2 cellular contexts compared by ENCODE assay signal in genomic region chr11:133968300-133968699, GRCh38.
TF ChIP-seq lines count a peak whose summit lies in the region.

No MANE protein-coding gene starts in this region.

TF ChIP-seq in HEK293, 187 proteins besides CTCF, POLR2A, EP300 and RAD21:
- TF ChIP-seq, protein P1, sequence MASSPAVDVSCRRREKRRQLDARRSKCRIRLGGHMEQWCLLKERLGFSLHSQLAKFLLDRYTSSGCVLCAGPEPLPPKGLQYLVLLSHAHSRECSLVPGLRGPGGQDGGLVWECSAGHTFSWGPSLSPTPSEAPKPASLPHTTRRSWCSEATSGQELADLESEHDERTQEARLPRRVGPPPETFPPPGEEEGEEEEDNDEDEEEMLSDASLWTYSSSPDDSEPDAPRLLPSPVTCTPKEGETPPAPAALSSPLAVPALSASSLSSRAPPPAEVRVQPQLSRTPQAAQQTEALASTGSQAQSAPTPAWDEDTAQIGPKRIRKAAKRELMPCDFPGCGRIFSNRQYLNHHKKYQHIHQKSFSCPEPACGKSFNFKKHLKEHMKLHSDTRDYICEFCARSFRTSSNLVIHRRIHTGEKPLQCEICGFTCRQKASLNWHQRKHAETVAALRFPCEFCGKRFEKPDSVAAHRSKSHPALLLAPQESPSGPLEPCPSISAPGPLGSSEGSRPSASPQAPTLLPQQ (tag by site-specific recombination; IDR thresholded peaks at IDR 0.05): no peak
- TF ChIP-seq, protein P2, sequence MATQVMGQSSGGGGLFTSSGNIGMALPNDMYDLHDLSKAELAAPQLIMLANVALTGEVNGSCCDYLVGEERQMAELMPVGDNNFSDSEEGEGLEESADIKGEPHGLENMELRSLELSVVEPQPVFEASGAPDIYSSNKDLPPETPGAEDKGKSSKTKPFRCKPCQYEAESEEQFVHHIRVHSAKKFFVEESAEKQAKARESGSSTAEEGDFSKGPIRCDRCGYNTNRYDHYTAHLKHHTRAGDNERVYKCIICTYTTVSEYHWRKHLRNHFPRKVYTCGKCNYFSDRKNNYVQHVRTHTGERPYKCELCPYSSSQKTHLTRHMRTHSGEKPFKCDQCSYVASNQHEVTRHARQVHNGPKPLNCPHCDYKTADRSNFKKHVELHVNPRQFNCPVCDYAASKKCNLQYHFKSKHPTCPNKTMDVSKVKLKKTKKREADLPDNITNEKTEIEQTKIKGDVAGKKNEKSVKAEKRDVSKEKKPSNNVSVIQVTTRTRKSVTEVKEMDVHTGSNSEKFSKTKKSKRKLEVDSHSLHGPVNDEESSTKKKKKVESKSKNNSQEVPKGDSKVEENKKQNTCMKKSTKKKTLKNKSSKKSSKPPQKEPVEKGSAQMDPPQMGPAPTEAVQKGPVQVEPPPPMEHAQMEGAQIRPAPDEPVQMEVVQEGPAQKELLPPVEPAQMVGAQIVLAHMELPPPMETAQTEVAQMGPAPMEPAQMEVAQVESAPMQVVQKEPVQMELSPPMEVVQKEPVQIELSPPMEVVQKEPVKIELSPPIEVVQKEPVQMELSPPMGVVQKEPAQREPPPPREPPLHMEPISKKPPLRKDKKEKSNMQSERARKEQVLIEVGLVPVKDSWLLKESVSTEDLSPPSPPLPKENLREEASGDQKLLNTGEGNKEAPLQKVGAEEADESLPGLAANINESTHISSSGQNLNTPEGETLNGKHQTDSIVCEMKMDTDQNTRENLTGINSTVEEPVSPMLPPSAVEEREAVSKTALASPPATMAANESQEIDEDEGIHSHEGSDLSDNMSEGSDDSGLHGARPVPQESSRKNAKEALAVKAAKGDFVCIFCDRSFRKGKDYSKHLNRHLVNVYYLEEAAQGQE (tag by site-specific recombination; IDR thresholded peaks at IDR 0.05): peak; percentile 94

TF ChIP-seq in neural cell, 6 proteins besides CTCF, POLR2A, EP300 and RAD21 (continued from another document):
- TF ChIP-seq, protein P2 (IDR thresholded peaks at IDR 0.05; ENCODE audit: borderline replicate concordance): peak; percentile 35
